In the genomic region with DNA sequence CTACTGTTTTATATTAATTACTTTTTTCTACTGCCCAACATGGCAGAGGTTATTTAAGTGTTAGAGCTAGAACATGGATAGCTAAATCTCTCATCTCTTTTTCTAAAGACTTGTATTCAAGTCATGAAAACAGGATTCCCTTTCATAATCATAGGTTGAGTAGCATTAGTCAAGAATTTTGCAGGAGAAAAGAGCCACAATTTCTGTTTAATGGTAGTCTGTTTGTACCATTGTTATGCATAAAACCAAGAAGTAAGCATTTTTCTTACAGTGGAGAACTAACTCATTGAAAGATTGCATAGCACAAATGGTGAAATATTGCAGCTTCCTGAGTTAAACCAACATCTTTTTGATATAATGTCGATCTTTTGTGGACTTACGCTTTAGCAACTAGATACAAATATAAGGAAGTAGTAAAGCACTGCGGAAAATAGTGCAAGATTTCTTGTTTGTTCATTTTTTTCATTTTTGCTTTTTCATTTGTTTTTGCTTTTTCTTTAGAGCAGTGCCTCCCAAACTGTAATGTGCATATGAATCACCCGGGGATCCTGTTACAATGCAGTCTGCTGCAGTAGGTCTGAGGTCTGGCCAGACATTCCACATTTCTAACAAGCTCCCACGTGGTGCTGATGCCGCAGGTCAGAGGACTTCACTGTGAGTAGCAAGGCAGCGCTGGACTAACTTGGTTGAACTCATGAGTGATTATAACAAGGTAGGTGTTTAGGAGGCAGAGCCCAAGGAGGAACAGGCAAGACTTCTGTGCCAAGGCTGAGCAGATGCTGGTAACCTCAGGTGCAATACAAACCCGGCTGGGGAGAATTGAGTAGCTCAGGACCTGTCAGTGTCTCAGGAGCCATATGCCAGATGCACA, we compare ENCODE assay signal across 9 cellular contexts. TPM values are rescaled to one million over a fixed set of nuclear protein-coding genes. Genes with fewer than 3 reads are reported as not detected.
DNase-seq lines count a peak whose midpoint lies in the region; ATAC-seq lines count a peak whose summit lies in the region.
"Had no signal": no experiment of that assay in that cellular context is flagged by ENCODE, and none has a peak within 500 bp of the region (broad histone marks: within the 10 kb centered on the region; RNA-seq: fewer than 3 reads in every experiment).

No MANE protein-coding gene starts in this region.

- H3K27ac Mint-ChIP-seq in activated naive CD4-positive, alpha-beta T cell treated with anti-CD3 and anti-CD28 coated beads, Interleukin-2, amount 50 U/mL, for 24 hours: peak overlapping the region; percentile 91
- peak overlapping the region in 1 of 2 donors; percentile 44 for H3K27ac Mint-ChIP-seq in effector memory CD8-positive, alpha-beta T cell

- no peaks in the 10 kb centered on the region for H3K9me3 Mint-ChIP-seq in activated naive CD4-positive, alpha-beta T cell treated with anti-CD3 and anti-CD28 coated beads, Interleukin-2, amount 50 U/mL, for 24 hours
- H3K9me3 Mint-ChIP-seq in effector memory CD8-positive, alpha-beta T cell: no peaks in the 10 kb centered on the region

- DNase-seq in activated naive CD4-positive, alpha-beta T cell treated with anti-CD3 and anti-CD28 coated beads, Interleukin-2, amount 50 U/mL, for 16 hours: no peak
- DNase-seq in T1000 (lab: John Stamatoyannopoulos, UW) (peak; percentile 41), iPS DF 19.7 (ENCODE audit: low read depth, low spot score) (peak; percentile 86), ureter (ENCODE audit: low spot score) (peak; percentile 65), NCI-H187 treated with DMSO at 0.1 percent for 48 hours (lab: John Stamatoyannopoulos, UW) (no peak)
- DNase-seq in effector memory CD8-positive, alpha-beta T cell: no peak
- DNase-seq: stimulated activated CD4-positive, alpha-beta T cell treated with anti-CD3 and anti-CD28 coated beads, Interleukin-12 subunit alpha, Interleukin-12 subunit beta, amount 100 ng/mL, for 4 hours had no signal

- peak overlapping the region; percentile 76 for H3K4me3 Mint-ChIP-seq in activated naive CD4-positive, alpha-beta T cell treated with anti-CD3 and anti-CD28 coated beads, Interleukin-2, amount 50 U/mL, for 24 hours
- H3K4me3 Mint-ChIP-seq in effector memory CD8-positive, alpha-beta T cell: no peak overlapping the region

- H3K36me3 Mint-ChIP-seq in activated naive CD4-positive, alpha-beta T cell treated with anti-CD3 and anti-CD28 coated beads, Interleukin-2, amount 50 U/mL, for 24 hours: no peaks in the 10 kb centered on the region
- H3K36me3 Mint-ChIP-seq in effector memory CD8-positive, alpha-beta T cell (ENCODE audit: insufficient read depth): no peaks in the 10 kb centered on the region

- no peak for ATAC-seq in effector memory CD8-positive, alpha-beta T cell (replicated peaks)
- ATAC-seq in HG03095 (IDR thresholded peaks at IDR 0.05; ENCODE audit: unreplicated experiment): no peak

- H3K27me3 Mint-ChIP-seq in activated naive CD4-positive, alpha-beta T cell treated with anti-CD3 and anti-CD28 coated beads, Interleukin-2, amount 50 U/mL, for 24 hours: no peaks in the 10 kb centered on the region
- H3K27me3 Mint-ChIP-seq in effector memory CD8-positive, alpha-beta T cell: no peaks in the 10 kb centered on the region

- H3K4me1 Mint-ChIP-seq in activated naive CD4-positive, alpha-beta T cell treated with anti-CD3 and anti-CD28 coated beads, Interleukin-2, amount 50 U/mL, for 24 hours: peaks cover 63% of the 10 kb centered on the region
- H3K4me1 Mint-ChIP-seq in effector memory CD8-positive, alpha-beta T cell (ENCODE audit: low read depth in 2 of 2): peaks cover 13 to 30% of the 10 kb centered on the region in 2 donors

RNA-seq across cellular contexts. Expression of gene ETS1, which starts 4.6 kb away (rescaled TPM):
- total RNA-seq in ureter: 112 TPM

Comparison
In these comparisons a context has a peak if more than half of its experiments do, and no peak if none do; other contexts are left out.
1. DNase-seq: peak in T1000 (single experiment), iPS DF 19.7 (single experiment) and ureter (single experiment); none in activated naive CD4-positive, alpha-beta T cell treated with anti-CD3 and anti-CD28 coated beads, Interleukin-2, amount 50 U/mL, for 16 hours (single experiment), NCI-H187 treated with DMSO at 0.1 percent for 48 hours (single experiment) and effector memory CD8-positive, alpha-beta T cell (0 of 3).